Comparison of ENCODE assay signal across 1 cellular context in the genomic region with DNA sequence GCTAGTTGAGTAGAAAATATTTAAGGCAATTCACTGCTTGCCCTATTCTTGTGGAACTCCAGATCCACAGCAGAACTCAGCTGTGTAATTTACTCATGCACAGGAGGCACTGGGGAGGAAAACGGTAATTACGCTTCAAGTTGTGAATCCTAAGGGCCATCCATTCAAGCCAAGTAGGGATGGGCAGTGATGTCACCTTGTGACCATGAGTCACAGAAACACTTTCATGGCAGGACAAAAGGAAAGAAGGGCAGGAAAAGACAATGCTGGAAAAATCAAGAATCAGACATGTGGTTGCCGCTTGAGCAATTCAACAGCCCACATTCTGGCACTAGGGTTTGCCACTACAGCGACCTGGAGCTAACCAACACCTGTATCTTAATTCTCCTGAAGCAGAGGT.
TF ChIP-seq lines count a peak whose summit lies in the region.

No MANE protein-coding gene starts in this region.

TF ChIP-seq in H1, 55 proteins besides CTCF, POLR2A, EP300 and RAD21 (continued from another document):
- no peak for TF ChIP-seq CEBPB (IDR thresholded peaks at IDR 0.05; ENCODE audit: low read depth, low read length)
- TF ChIP-seq ATF3 (IDR thresholded peaks at IDR 0.05; ENCODE audit: insufficient read depth, low read depth, low read length), result no peak
TF ChIP-seq in H1: peak in this region for 0.
